1 cellular context compared by ENCODE assay signal in the genomic region with DNA sequence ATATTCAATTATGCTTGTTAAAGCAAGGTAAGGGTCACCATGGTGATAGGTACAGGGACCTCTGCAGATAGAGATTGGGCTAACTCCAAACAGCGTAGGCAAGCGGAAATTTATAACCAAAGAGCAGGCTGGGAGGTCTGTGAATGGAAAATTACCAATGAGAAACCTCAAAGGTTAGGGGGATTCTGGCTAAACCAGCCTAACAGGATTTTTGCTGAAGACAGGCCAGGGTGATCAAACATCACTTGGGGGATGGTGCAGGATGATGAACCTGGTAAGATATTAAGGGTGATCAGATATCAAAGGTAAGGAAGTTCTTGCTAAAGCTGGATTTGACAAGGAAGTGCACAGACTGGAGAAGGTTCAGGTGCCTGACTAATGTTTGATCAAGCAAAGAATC.
TF ChIP-seq lines count a peak whose summit lies in the region.

No MANE protein-coding gene starts in this region.

TF ChIP-seq in GM23338, 12 proteins besides CTCF, POLR2A, EP300 and RAD21 (continued from another document):
- TF ChIP-seq, protein P1, sequence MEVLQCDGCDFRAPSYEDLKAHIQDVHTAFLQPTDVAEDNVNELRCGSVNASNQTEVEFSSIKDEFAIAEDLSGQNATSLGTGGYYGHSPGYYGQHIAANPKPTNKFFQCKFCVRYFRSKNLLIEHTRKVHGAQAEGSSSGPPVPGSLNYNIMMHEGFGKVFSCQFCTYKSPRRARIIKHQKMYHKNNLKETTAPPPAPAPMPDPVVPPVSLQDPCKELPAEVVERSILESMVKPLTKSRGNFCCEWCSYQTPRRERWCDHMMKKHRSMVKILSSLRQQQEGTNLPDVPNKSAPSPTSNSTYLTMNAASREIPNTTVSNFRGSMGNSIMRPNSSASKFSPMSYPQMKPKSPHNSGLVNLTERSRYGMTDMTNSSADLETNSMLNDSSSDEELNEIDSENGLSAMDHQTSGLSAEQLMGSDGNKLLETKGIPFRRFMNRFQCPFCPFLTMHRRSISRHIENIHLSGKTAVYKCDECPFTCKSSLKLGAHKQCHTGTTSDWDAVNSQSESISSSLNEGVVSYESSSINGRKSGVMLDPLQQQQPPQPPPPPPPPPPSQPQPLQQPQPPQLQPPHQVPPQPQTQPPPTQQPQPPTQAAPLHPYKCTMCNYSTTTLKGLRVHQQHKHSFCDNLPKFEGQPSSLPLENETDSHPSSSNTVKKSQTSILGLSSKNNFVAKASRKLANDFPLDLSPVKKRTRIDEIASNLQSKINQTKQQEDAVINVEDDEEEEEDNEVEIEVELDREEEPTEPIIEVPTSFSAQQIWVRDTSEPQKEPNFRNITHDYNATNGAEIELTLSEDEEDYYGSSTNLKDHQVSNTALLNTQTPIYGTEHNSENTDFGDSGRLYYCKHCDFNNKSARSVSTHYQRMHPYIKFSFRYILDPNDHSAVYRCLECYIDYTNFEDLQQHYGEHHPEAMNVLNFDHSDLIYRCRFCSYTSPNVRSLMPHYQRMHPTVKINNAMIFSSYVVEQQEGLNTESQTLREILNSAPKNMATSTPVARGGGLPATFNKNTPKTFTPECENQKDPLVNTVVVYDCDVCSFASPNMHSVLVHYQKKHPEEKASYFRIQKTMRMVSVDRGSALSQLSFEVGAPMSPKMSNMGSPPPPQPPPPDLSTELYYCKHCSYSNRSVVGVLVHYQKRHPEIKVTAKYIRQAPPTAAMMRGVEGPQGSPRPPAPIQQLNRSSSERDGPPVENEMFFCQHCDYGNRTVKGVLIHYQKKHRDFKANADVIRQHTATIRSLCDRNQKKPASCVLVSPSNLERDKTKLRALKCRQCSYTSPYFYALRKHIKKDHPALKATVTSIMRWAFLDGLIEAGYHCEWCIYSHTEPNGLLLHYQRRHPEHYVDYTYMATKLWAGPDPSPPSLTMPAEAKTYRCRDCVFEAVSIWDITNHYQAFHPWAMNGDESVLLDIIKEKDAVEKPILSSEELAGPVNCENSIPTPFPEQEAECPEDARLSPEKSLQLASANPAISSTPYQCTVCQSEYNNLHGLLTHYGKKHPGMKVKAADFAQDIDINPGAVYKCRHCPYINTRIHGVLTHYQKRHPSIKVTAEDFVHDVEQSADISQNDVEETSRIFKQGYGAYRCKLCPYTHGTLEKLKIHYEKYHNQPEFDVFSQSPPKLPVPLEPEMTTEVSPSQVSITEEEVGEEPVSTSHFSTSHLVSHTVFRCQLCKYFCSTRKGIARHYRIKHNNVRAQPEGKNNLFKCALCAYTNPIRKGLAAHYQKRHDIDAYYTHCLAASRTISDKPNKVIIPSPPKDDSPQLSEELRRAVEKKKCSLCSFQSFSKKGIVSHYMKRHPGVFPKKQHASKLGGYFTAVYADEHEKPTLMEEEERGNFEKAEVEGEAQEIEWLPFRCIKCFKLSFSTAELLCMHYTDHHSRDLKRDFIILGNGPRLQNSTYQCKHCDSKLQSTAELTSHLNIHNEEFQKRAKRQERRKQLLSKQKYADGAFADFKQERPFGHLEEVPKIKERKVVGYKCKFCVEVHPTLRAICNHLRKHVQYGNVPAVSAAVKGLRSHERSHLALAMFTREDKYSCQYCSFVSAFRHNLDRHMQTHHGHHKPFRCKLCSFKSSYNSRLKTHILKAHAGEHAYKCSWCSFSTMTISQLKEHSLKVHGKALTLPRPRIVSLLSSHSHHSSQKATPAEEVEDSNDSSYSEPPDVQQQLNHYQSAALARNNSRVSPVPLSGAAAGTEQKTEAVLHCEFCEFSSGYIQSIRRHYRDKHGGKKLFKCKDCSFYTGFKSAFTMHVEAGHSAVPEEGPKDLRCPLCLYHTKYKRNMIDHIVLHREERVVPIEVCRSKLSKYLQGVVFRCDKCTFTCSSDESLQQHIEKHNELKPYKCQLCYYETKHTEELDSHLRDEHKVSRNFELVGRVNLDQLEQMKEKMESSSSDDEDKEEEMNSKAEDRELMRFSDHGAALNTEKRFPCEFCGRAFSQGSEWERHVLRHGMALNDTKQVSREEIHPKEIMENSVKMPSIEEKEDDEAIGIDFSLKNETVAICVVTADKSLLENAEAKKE (CRISPR knock-in tag; IDR thresholded peaks at IDR 0.05): no peak
- TF ChIP-seq POLR2AphosphoS5 (IDR thresholded peaks at IDR 0.05; ENCODE audit: low read depth) (no peak), STAT1 (IDR thresholded peaks at IDR 0.05; ENCODE audit: unreplicated experiment) (no peak), NANOG (IDR thresholded peaks at IDR 0.05; ENCODE audit: borderline replicate concordance) (no peak), EZH2phosphoT487 (IDR thresholded peaks at IDR 0.05; ENCODE audit: unreplicated experiment) (no peak)
